Comparison of ENCODE assay signal across 1 cellular context in the genomic region with DNA sequence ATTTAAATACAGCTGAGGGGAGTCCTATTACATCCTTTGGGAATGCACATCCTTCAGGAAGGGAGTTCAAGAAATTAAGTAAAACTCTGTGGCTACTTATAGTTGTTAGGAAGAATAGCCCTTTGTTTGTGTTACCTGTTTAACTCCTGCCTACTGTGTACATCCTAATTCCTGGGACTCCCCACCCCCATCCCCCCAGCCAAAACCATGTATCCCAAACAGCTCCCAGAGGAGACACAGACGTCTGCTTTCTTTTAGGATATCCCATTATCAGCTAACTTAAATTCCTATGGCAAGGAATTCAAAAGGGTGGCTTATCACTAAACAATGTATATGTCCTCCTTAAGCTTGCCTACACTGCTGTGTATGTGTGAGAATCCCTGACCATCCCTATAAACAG.
TF ChIP-seq lines count a peak whose summit lies in the region.

No MANE protein-coding gene starts in this region.

TF ChIP-seq in GM23338, 12 proteins besides CTCF, POLR2A, EP300 and RAD21 (continued from another document):
- TF ChIP-seq ETS1 (IDR thresholded peaks at IDR 0.05) (no peak), POLR2AphosphoS5 (IDR thresholded peaks at IDR 0.05; ENCODE audit: low read depth) (no peak), EZH2phosphoT487 (IDR thresholded peaks at IDR 0.05; ENCODE audit: unreplicated experiment) (no peak)
